Comparison of ENCODE assay signal across 31 cellular contexts in the genomic region with DNA sequence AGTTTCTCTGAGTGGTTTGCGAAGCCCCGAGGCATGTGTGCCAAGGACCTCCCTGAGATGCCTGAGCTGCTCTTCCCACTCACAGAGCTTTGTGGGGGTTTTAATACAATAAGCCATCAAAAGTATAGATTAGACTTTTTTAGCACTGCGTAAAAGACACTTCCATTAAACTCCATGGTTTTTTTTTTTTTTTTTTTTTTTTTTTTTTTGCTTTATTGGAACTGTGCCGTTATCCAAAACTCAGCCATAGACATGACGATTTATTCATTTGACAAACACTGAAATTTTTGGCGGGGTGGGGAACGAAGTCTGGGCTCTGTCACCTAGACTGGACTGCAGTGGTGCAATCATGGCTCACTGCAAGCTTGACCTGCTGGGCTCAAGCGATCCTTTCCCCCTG. TPM values are rescaled to one million over a fixed set of nuclear protein-coding genes. Genes with fewer than 3 reads are reported as not detected.
"Had no signal": no experiment of that assay in that cellular context is flagged by ENCODE, and none has a peak within 500 bp of the region (broad histone marks: within the 10 kb centered on the region; RNA-seq: fewer than 3 reads in every experiment).

No MANE protein-coding gene starts in this region.

- H3K4me3 ChIP-seq: esophagus muscularis mucosa, gastrocnemius medialis, heart left ventricle had no signal

- H3K9me3 ChIP-seq: esophagus muscularis mucosa, gastrocnemius medialis, heart left ventricle had no signal

- H3K36me3 ChIP-seq: brain microvascular endothelial cell, esophagus muscularis mucosa, gastrocnemius medialis, heart left ventricle, WERI-Rb-1 had no signal

- DNase-seq: activated B cell treated with CpG ODN at 0.5 μM for 24 hours; activated CD4-positive, alpha-beta T cell treated with anti-CD3 and anti-CD28 coated beads for 48 hours; activated CD4-positive, alpha-beta T cell treated with anti-CD3 and anti-CD28 coated beads, Interleukin-2, amount 50 U/mL, for 1 hour; activated CD4-positive, alpha-beta T cell treated with anti-CD3 and anti-CD28 coated beads, Interleukin-2, amount 50 U/mL, for 48 hours; activated CD8-positive, alpha-beta memory T cell treated with anti-CD3 and anti-CD28 coated beads for 24 hours; activated CD8-positive, alpha-beta T cell treated with anti-CD3 and anti-CD28 coated beads for 36 hours; activated effector memory CD4-positive, alpha-beta T cell treated with Interleukin-2 at 50 U/mL for 16 hours; activated gamma-delta T cell treated with Interleukin-2 at 50 U/mL for 16 hours; activated naive CD4-positive, alpha-beta T cell treated with anti-CD3 and anti-CD28 coated beads, Interleukin-2, amount 50 U/mL, for 16 hours; activated naive CD4-positive, alpha-beta T cell treated with Interleukin-2 at 50 U/mL for 16 hours; activated T-cell treated with anti-CD3 and anti-CD28 coated beads, Interleukin-2, amount 50 U/mL, for 4 hours; amniotic stem cell; anterior cingulate cortex; brain microvascular endothelial cell; cortex of kidney; dermis blood vessel endothelial cell; effector CD4-positive, alpha-beta T cell; effector memory CD8-positive, alpha-beta T cell; erythroblast; foreskin keratinocyte; gastrocnemius medialis; T-helper 17 cell; T1000; WERI-Rb-1 had no signal

- H3K4me1 ChIP-seq: foreskin keratinocyte, gastrocnemius medialis had no signal

- H3K27me3 ChIP-seq: foreskin keratinocyte, gastrocnemius medialis, heart left ventricle had no signal

- H3K27ac ChIP-seq: brain microvascular endothelial cell, esophagus muscularis mucosa, foreskin keratinocyte, gastrocnemius medialis, heart left ventricle, WERI-Rb-1 had no signal

- FAIRE-seq: astrocyte, bronchial epithelial cell, colon had no signal

- ATAC-seq: activated CD4-positive, CD25-positive, alpha-beta regulatory T cell treated with anti-CD3 and anti-CD28 coated beads, Interleukin-2, amount 50 U/mL, for 24 hours; activated CD8-positive, alpha-beta T cell treated with anti-CD3 and anti-CD28 coated beads for 36 hours; activated T-cell treated with anti-CD3 and anti-CD28 coated beads, Interleukin-2, amount 50 U/mL, for 4 hours; activated T-helper 17 cell treated with anti-CD3 and anti-CD28 coated beads, Interleukin-2, amount 50 U/mL, for 72 hours; effector memory CD8-positive, alpha-beta T cell; foreskin keratinocyte; gastrocnemius medialis; heart left ventricle; T-helper 17 cell had no signal

RNA-seq across cellular contexts. Expression of a gene that starts 18.4 kb away (rescaled TPM):
- total RNA-seq: activated B cell treated with CpG ODN at 0.5 μM for 24 hours; activated T-helper 17 cell treated with anti-CD3 and anti-CD28 coated beads, Interleukin-2, amount 50 U/mL, for 72 hours; bronchial epithelial cell; foreskin keratinocyte; gastrocnemius medialis; T-helper 17 cell had no signal
- polyA plus RNA-seq: foreskin keratinocyte had no signal
